8 cellular contexts compared by ENCODE assay signal in the genomic region with DNA sequence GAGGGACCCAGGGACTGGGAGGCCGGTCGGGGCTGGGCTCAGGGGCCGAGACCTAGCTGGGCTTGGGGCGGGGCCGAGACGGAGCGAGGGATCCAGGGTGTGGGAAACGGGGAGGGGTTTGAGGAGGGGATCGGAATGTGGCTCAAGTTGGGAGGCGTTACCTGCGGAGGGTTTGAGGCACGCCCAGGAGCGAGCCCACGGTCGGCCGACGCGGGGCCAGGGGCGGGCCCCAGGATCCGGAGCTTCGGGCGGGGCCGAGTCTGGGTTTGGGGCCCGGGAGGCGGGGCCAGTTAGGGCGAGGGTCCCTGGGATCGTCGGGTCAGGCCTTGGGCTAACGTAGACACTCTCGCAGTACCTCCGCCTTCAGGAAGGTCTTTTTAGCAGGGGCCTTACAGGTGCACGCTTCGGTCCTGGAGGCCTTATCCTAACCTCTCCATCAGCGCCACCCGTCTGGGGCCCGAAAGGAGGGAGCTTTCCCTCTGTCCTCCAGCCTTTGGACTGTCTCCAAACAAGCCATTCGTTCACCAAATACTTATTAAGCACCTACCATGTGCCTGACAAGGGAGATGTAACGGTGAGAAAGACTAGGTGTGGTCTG.
DNase-seq lines count a peak whose midpoint lies in the region; TF ChIP-seq lines count a peak whose summit lies in the region.
"Not testable (repeated sequence)": the region's sequence is repeated elsewhere in the genome, so short reads cannot be mapped to it uniquely, and the experiment has no call there.

No MANE protein-coding gene starts in this region.

- peak overlapping the region; percentile 99 for H3K27ac Mint-ChIP-seq in chondrocyte (ENCODE audit: unreplicated experiment)

- not testable (repeated sequence) for H3K36me3 Mint-ChIP-seq in chondrocyte (ENCODE audit: low read depth)

- not testable (repeated sequence) for H3K79me2 ChIP-seq in DOHH2 (ENCODE audit: control insufficient read depth, low read length)

- H4K20me1 ChIP-seq in DOHH2 (ENCODE audit: control insufficient read depth, insufficient read depth, low read depth, low read length), result not testable (repeated sequence)

- H3K4me1 ChIP-seq in DOHH2 (ENCODE audit: control insufficient read depth, low read length); urinary bladder (ENCODE audit: insufficient read depth): not testable (repeated sequence)
- H3K4me1 ChIP-seq in neutrophil (ENCODE audit: control insufficient read depth in 1 of 2, insufficient read depth in 1 of 2, low read depth in 1 of 2, low read length in 1 of 2), result peaks cover 10 to 12% of the 10 kb centered on the region in 2 experiments

- H3K4me3 Mint-ChIP-seq in chondrocyte (ENCODE audit: unreplicated experiment), result peak overlapping the region; percentile 91

- not testable (repeated sequence) for H3K9me3 ChIP-seq in DOHH2 (ENCODE audit: control insufficient read depth, insufficient read depth, low read length); neutrophil

- not testable (repeated sequence) for H3F3A ChIP-seq in DOHH2 (ENCODE audit: control insufficient read depth, insufficient read depth)

- H3K36me3 ChIP-seq in DOHH2 (ENCODE audit: control insufficient read depth, low read length); neutrophil; urinary bladder (ENCODE audit: insufficient read depth): not testable (repeated sequence)

- peak overlapping the region; percentile 67 for H3K4me3 ChIP-seq in DOHH2 (ENCODE audit: low read length)
- H3K4me3 ChIP-seq in iPS-11a (ENCODE audit: low read depth, low read length), result peak overlapping the region; percentile 44
- H3K4me3 ChIP-seq in neutrophil (ENCODE audit: low read depth in 1 of 2, low read length in 1 of 2), result peak overlapping the region; percentile 76 to 94
- H3K4me3 ChIP-seq in urinary bladder (ENCODE audit: low read depth, low read length), result peak overlapping the region; percentile 49

- 1% methylated on average over 38 of the region's 38 CpGs for WGBS in urinary bladder

- H3K4me2 ChIP-seq in DOHH2 (ENCODE audit: low read length), result peak overlapping the region; percentile 54

- TF ChIP-seq CTCF in DOHH2 (IDR thresholded peaks at IDR 0.05; ENCODE audit: low read depth, low read length, poor library complexity, severe bottlenecking); VCaP (conservative IDR thresholded peaks at IDR 0.05); chondrocyte (IDR thresholded peaks at IDR 0.05); neutrophil (IDR thresholded peaks at IDR 0.05): not testable (repeated sequence)

- not testable (repeated sequence) for H3K27me3 ChIP-seq in DOHH2 (ENCODE audit: control insufficient read depth, low read length)
- H3K27me3 ChIP-seq in neutrophil, result peaks cover 18% of the 10 kb centered on the region

- DNase-seq in HPDE6-E6E7 (ENCODE audit: extremely low spot score), result peak; percentile 1
- DNase-seq in NCI-H460 (ENCODE audit: extremely low read depth, low read depth), result peak; percentile 55
- not testable (repeated sequence) for DNase-seq in chondrocyte (ENCODE audit: low spot score)

- not testable (repeated sequence) for H3K9me2 ChIP-seq in DOHH2 (replicated peaks; ENCODE audit: control insufficient read depth, low read length)

- not testable (repeated sequence) for H3K27me3 Mint-ChIP-seq in chondrocyte (ENCODE audit: low read depth)

- H3K27ac ChIP-seq in DOHH2 (ENCODE audit: low read depth, low read length), result not testable (repeated sequence)
- H3K27ac ChIP-seq in VCaP (peak overlapping the region; percentile 56), neutrophil (peak overlapping the region; percentile 94), urinary bladder (ENCODE audit: low read depth) (peak overlapping the region; percentile 79)

- H3K4me1 Mint-ChIP-seq in chondrocyte (ENCODE audit: low read depth), result peaks cover 28% of the 10 kb centered on the region

- H3K9me3 Mint-ChIP-seq in chondrocyte (ENCODE audit: low read depth), result not testable (repeated sequence)
